10 cellular contexts compared by ENCODE assay signal in genomic region chr10:112793197-112793921, GRCh38.
A peak's percentile ranks its signal among the peaks of the same experiment; 100 is the strongest.
DNase-seq lines count a peak whose midpoint lies in the region; ATAC-seq and TF ChIP-seq lines count a peak whose summit lies in the region.
"Had no signal": no experiment of that assay in that cellular context is flagged by ENCODE, and none has a peak within 500 bp of the region (broad histone marks: within the 10 kb centered on the region; RNA-seq: fewer than 3 reads in every experiment).

No MANE protein-coding gene starts in this region.

- no peaks in the 10 kb centered on the region for H3K9me3 ChIP-seq in Peyer's patch
- peaks cover 0 to 5% (median 0%) of the 10 kb centered on the region in 4 donors for H3K9me3 ChIP-seq in sigmoid colon

- no peak for TF ChIP-seq EP300 in sigmoid colon (IDR thresholded peaks at IDR 0.05)

- CTCF ChIA-PET in activated CD8-positive, alpha-beta T cell treated with anti-CD3 and anti-CD28 coated beads, Interleukin-2, amount 10 ng/mL, durations not matched to agents 7 days and 5 days (lab: Charles Lee): no interaction called here

- peak in 3 of 6 experiments; percentile 30 to 49 (median 38) for TF ChIP-seq CTCF in Peyer's patch (IDR thresholded peaks at IDR 0.05)
- no peak for TF ChIP-seq CTCF in sigmoid colon (IDR thresholded peaks at IDR 0.05)

- H3K4me1 Mint-ChIP-seq in activated CD8-positive, alpha-beta T cell treated with anti-CD3 and anti-CD28 coated beads, Interleukin-2, amount 10 ng/mL, durations not matched to agents 7 days and 5 days (ENCODE audit: low read depth): no peaks in the 10 kb centered on the region

- H3K27ac Mint-ChIP-seq in activated CD8-positive, alpha-beta T cell treated with anti-CD3 and anti-CD28 coated beads, Interleukin-2, amount 10 ng/mL, durations not matched to agents 7 days and 5 days: no peak overlapping the region

- H3K9me3 Mint-ChIP-seq in activated CD8-positive, alpha-beta T cell treated with anti-CD3 and anti-CD28 coated beads, Interleukin-2, amount 10 ng/mL, durations not matched to agents 7 days and 5 days (ENCODE audit: insufficient read depth): peaks cover 10% of the 10 kb centered on the region

- no peaks in the 10 kb centered on the region for H3K27me3 ChIP-seq in Peyer's patch
- no peaks in the 10 kb centered on the region for H3K27me3 ChIP-seq in sigmoid colon

- no peaks in the 10 kb centered on the region for H3K27me3 Mint-ChIP-seq in activated CD8-positive, alpha-beta T cell treated with anti-CD3 and anti-CD28 coated beads, Interleukin-2, amount 10 ng/mL, durations not matched to agents 7 days and 5 days (ENCODE audit: low read depth)

- whole genome bisulfite sequencing in sigmoid colon, 2 donors: 12 to 65% methylated on average over 8 of the region's 8 CpGs

- TF ChIP-seq POLR2A in Peyer's patch (IDR thresholded peaks at IDR 0.05) (no peak), sigmoid colon (IDR thresholded peaks at IDR 0.05) (no peak)

- intact Hi-C loops in sigmoid colon (cut with DNase I): no loop called here

- H3K4me1 ChIP-seq in Peyer's patch (peaks cover 0 to 19% (median 0%) of the 10 kb centered on the region in 4 donors), sigmoid colon (peaks cover 0 to 22% (median 17%) of the 10 kb centered on the region in 4 donors)

- ATAC-seq in HG03457 (IDR thresholded peaks at IDR 0.05; ENCODE audit: unreplicated experiment) (no peak), HG02642 (IDR thresholded peaks at IDR 0.05; ENCODE audit: poor library complexity, unreplicated experiment) (no peak)
- no peak for ATAC-seq in activated CD8-positive, alpha-beta T cell treated with anti-CD3 and anti-CD28 coated beads, Interleukin-2, amount 10 ng/mL, durations not matched to agents 7 days and 5 days

- POLR2A ChIA-PET in activated CD8-positive, alpha-beta T cell treated with anti-CD3 and anti-CD28 coated beads, Interleukin-2, amount 10 ng/mL, durations not matched to agents 7 days and 5 days (lab: Charles Lee): no interaction called here

- no peaks in the 10 kb centered on the region for H3K36me3 ChIP-seq in Peyer's patch
- no peaks in the 10 kb centered on the region for H3K36me3 ChIP-seq in sigmoid colon

- peak overlapping the region in 2 of 4 donors; percentile 13 to 14 for H3K4me3 ChIP-seq in Peyer's patch
- no peak overlapping the region for H3K4me3 ChIP-seq in sigmoid colon

- no peak overlapping the region for H3K4me3 Mint-ChIP-seq in activated CD8-positive, alpha-beta T cell treated with anti-CD3 and anti-CD28 coated beads, Interleukin-2, amount 10 ng/mL, durations not matched to agents 7 days and 5 days

- peak; percentile 33 for DNase-seq in NCI-H1105 treated with DMSO at 0.1 percent for 48 hours (lab: John Stamatoyannopoulos, UW)
- DNase-seq in NCI-H1105 (lab: John Stamatoyannopoulos, UW): no peak
- peak in 2 of 3 donors; percentile 62 to 72 for DNase-seq in Peyer's patch
- DNase-seq in fibroblast of gingiva (ENCODE audit: low read depth): peak; percentile 65
- DNase-seq in sigmoid colon: no peak
- DNase-seq in activated CD8-positive, alpha-beta T cell treated with anti-CD3 and anti-CD28 coated beads, Interleukin-2, amount 10 ng/mL, durations not matched to agents 7 days and 5 days: no peak
- DNase-seq: activated CD4-positive, alpha-beta T cell treated with anti-CD3 and anti-CD28 coated beads for 1 hour had no signal

- H3K27ac ChIP-seq in Peyer's patch (peak overlapping the region in 3 of 4 donors; percentile 44 to 89 (median 76)), sigmoid colon (peak overlapping the region in 3 of 4 donors; percentile 14 to 41 (median 19))
- H3K27ac ChIP-seq: RWPE1 had no signal

- H3K36me3 Mint-ChIP-seq in activated CD8-positive, alpha-beta T cell treated with anti-CD3 and anti-CD28 coated beads, Interleukin-2, amount 10 ng/mL, durations not matched to agents 7 days and 5 days (ENCODE audit: low read depth): peaks cover 5% of the 10 kb centered on the region

Comparison
In these comparisons a context has a peak if more than half of its experiments do, and no peak if none do; other contexts are left out.
1. DNase-seq: peak in NCI-H1105 treated with DMSO at 0.1 percent for 48 hours (single experiment), Peyer's patch (2 of 3) and fibroblast of gingiva (single experiment); none in NCI-H1105 (single experiment), sigmoid colon (single experiment) and activated CD8-positive, alpha-beta T cell treated with anti-CD3 and anti-CD28 coated beads, Interleukin-2, amount 10 ng/mL, durations not matched to agents 7 days and 5 days (single experiment).